In the genomic region with DNA sequence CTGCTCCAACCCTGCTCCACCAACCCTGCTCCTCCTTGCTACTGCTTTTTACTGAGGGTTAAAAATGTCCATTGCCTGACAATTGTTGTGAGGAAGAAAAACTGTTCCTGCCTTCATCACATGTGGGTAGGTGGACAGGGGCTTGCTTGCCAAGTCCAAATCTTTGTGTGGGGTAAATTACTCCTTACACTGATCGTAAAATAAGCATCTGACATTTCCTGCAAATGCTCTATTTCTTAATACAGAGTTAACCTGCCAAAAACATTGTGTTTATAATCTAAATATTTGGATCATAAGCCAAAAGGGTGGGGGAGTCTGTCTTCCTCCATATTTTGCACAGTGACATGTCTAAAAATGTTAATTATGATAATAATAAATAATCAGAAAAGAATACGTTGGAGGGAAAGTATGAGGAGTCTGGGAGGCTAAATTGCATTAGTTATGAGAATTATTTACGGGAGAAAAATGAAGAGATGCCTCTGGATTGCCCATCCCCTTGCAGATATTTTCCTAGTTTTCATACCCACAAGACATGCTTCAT, we compare ENCODE assay signal across 13 cellular contexts.
A peak's percentile ranks its signal among the peaks of the same experiment; 100 is the strongest.
DNase-seq lines count a peak whose midpoint lies in the region; TF ChIP-seq lines count a peak whose summit lies in the region.
"Had no signal": no experiment of that assay in that cellular context is flagged by ENCODE, and none has a peak within 500 bp of the region (broad histone marks: within the 10 kb centered on the region; RNA-seq: fewer than 3 reads in every experiment).

No MANE protein-coding gene starts in this region.

- H4K12ac ChIP-seq in trophoblast cell (ENCODE audit: low read depth, low read length): no peak overlapping the region

- H2BK120ac ChIP-seq in trophoblast cell (ENCODE audit: insufficient read depth, low read length, poor library complexity): no peak overlapping the region

- no peak overlapping the region for H2BK5ac ChIP-seq in trophoblast cell (ENCODE audit: low read depth, low read length, poor library complexity)

- H2BK12ac ChIP-seq in trophoblast cell (ENCODE audit: low read length): no peak overlapping the region

- H3K18ac ChIP-seq in trophoblast cell (ENCODE audit: low read length): no peak overlapping the region

- H3K4me1 ChIP-seq in trophoblast cell (ENCODE audit: control insufficient read depth in 1 of 2, insufficient read depth in 2 of 2, low read length in 2 of 2) (no peaks in the 10 kb centered on the region), adrenal gland (replicated peaks in 1 of 2) (peaks cover 4 to 20% of the 10 kb centered on the region in 2 donors), tibial nerve (no peaks in the 10 kb centered on the region), suprapubic skin (peaks cover 4% of the 10 kb centered on the region)

- peak; percentile 67 for DNase-seq in AG10803 (ENCODE audit: low read depth)
- DNase-seq in amniotic epithelial cell (ENCODE audit: low read depth): peak; percentile 57
- DNase-seq in fibroblast of pulmonary artery (ENCODE audit: low read depth): peak; percentile 67
- DNase-seq in trophoblast cell: no peak
- DNase-seq in NCI-H146 treated with DMSO at 0.1 percent for 48 hours (lab: John Stamatoyannopoulos, UW; ENCODE audit: unreplicated experiment): no peak
- DNase-seq in adrenal gland: no peak
- no peak for DNase-seq in tibial nerve (ENCODE audit: low spot score in 2 of 2)
- DNase-seq in suprapubic skin (ENCODE audit: low spot score in 2 of 2): no peak
- DNase-seq: 8988T; CD4-positive, alpha-beta memory T cell; HCEC 1CT; NCI-H1436; NCI-H2081 had no signal

- H3K27ac ChIP-seq in trophoblast cell (ENCODE audit: low read depth, low read length): no peak overlapping the region
- H3K27ac ChIP-seq in adrenal gland: no peak overlapping the region
- no peak overlapping the region for H3K27ac ChIP-seq in tibial nerve
- no peak overlapping the region for H3K27ac ChIP-seq in suprapubic skin

- H3K4ac ChIP-seq in trophoblast cell (ENCODE audit: low read depth, low read length): no peak overlapping the region

- H3K14ac ChIP-seq in trophoblast cell (ENCODE audit: low read length): no peak overlapping the region

- H3K4me3 ChIP-seq in AG10803 (ENCODE audit: low read length): no peak overlapping the region
- no peak overlapping the region for H3K4me3 ChIP-seq in fibroblast of pulmonary artery (replicated peaks; ENCODE audit: low read depth, low read length)
- H3K4me3 ChIP-seq in trophoblast cell (ENCODE audit: low read depth, low read length): no peak overlapping the region
- H3K4me3 ChIP-seq in adrenal gland: no peak overlapping the region
- H3K4me3 ChIP-seq in tibial nerve: no peak overlapping the region
- no peak overlapping the region for H3K4me3 ChIP-seq in suprapubic skin

- no peak overlapping the region for H3K9ac ChIP-seq in trophoblast cell (ENCODE audit: low read length)

- no peak overlapping the region for H4K91ac ChIP-seq in trophoblast cell (ENCODE audit: low read depth, low read length)

- WGBS in trophoblast cell (ENCODE audit: extremely low coverage, insufficient coverage, insufficient read length): 100% methylated on average over 2 of the region's 3 CpGs
- 69 to 80% (median 76%) methylated on average over 3 of the region's 3 CpGs for WGBS in adrenal gland, 4 donors
- 64 to 74% methylated on average over 3 of the region's 3 CpGs for WGBS in tibial nerve, 2 donors
- 67% methylated on average over 3 of the region's 3 CpGs for whole genome bisulfite sequencing in suprapubic skin

- H3K4me2 ChIP-seq in trophoblast cell (ENCODE audit: low read length): no peak overlapping the region

- TF ChIP-seq CTCF in AG10803 (conservative IDR thresholded peaks at IDR 0.05; ENCODE audit: low read length) (no peak), fibroblast of pulmonary artery (IDR thresholded peaks at IDR 0.05; ENCODE audit: low read length, missing control alignments) (no peak), adrenal gland (IDR thresholded peaks at IDR 0.05) (no peak), tibial nerve (IDR thresholded peaks at IDR 0.05) (no peak), suprapubic skin (IDR thresholded peaks at IDR 0.05) (no peak)

- no peaks in the 10 kb centered on the region for H3K79me1 ChIP-seq in trophoblast cell (ENCODE audit: low read length)

- TF ChIP-seq POLR2A in adrenal gland (IDR thresholded peaks at IDR 0.05) (no peak), tibial nerve (IDR thresholded peaks at IDR 0.05) (no peak), suprapubic skin (IDR thresholded peaks at IDR 0.05) (no peak)

- H2AFZ ChIP-seq in trophoblast cell (ENCODE audit: insufficient read depth, low read length, poor library complexity): no peak overlapping the region

- no peaks in the 10 kb centered on the region for H3K36me3 ChIP-seq in trophoblast cell (ENCODE audit: control insufficient read depth in 1 of 2, insufficient read depth in 2 of 2, low read length in 2 of 2)
- H3K36me3 ChIP-seq in adrenal gland (replicated peaks in 1 of 2): no peaks in the 10 kb centered on the region
- no peaks in the 10 kb centered on the region for H3K36me3 ChIP-seq in tibial nerve
- no peaks in the 10 kb centered on the region for H3K36me3 ChIP-seq in suprapubic skin

- TF ChIP-seq EP300 in tibial nerve (IDR thresholded peaks at IDR 0.05) (no peak), suprapubic skin (IDR thresholded peaks at IDR 0.05) (no peak)

- no peaks in the 10 kb centered on the region for H3K79me2 ChIP-seq in trophoblast cell (ENCODE audit: control insufficient read depth, insufficient read depth, low read length, poor library complexity)

- no peaks in the 10 kb centered on the region for H3K9me3 ChIP-seq in trophoblast cell (ENCODE audit: insufficient read depth, low read depth, low read length)
- no peaks in the 10 kb centered on the region for H3K9me3 ChIP-seq in adrenal gland (replicated peaks in 1 of 3)
- no peaks in the 10 kb centered on the region for H3K9me3 ChIP-seq in tibial nerve
- H3K9me3 ChIP-seq in suprapubic skin: no peaks in the 10 kb centered on the region

- intact Hi-C loops in adrenal gland (cut with DNase I): no loop called here

- no peak overlapping the region for H3K23ac ChIP-seq in trophoblast cell (ENCODE audit: low read length)

- H4K8ac ChIP-seq in trophoblast cell (ENCODE audit: low read depth, low read length): no peak overlapping the region

- peak overlapping the region; percentile 63 for H2AK5ac ChIP-seq in trophoblast cell (ENCODE audit: low read length)

- H3K27me3 ChIP-seq in trophoblast cell (ENCODE audit: insufficient read depth, low read length): no peaks in the 10 kb centered on the region
- H3K27me3 ChIP-seq in adrenal gland: no peaks in the 10 kb centered on the region
- H3K27me3 ChIP-seq in tibial nerve: no peaks in the 10 kb centered on the region
- no peaks in the 10 kb centered on the region for H3K27me3 ChIP-seq in suprapubic skin

Comparison
In these comparisons a context has a peak if more than half of its experiments do, and no peak if none do; other contexts are left out.
1. DNase-seq: peak in AG10803 (single experiment), amniotic epithelial cell (single experiment) and fibroblast of pulmonary artery (single experiment); none in trophoblast cell (0 of 2), NCI-H146 treated with DMSO at 0.1 percent for 48 hours (single experiment), adrenal gland (0 of 7), tibial nerve (0 of 2) and suprapubic skin (0 of 2).